11 cellular contexts compared by ENCODE assay signal in the genomic region with DNA sequence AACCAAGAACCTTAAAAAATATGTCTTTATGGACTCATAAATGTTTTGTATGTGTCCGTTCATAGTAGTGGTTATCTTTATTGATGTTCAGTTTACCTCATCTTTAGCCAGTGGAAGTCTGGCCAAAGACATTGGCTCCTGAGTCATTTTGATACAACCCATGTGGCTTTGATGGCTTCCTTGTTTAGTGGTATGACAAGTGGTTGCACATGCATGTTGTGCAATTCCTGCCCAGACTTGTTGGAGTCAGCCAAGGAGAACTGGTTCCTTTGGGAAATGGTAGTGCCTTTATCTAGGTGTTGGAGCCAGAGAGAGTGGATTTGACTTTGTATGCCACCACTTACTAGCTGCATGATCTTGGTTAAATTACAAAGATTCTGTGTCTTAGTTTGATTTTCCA.
DNase-seq lines count a peak whose midpoint lies in the region; ATAC-seq and TF ChIP-seq lines count a peak whose summit lies in the region.
"Had no signal": no experiment of that assay in that cellular context is flagged by ENCODE, and none has a peak within 500 bp of the region (broad histone marks: within the 10 kb centered on the region; RNA-seq: fewer than 3 reads in every experiment).

No MANE protein-coding gene starts in this region.

- H3K9me3 ChIP-seq in vagina = no peaks in the 10 kb centered on the region

- ATAC-seq in GM18858 (IDR thresholded peaks at IDR 0.05; ENCODE audit: unreplicated experiment) (peak; percentile 51), HG03378 (IDR thresholded peaks at IDR 0.05; ENCODE audit: unreplicated experiment) (peak; percentile 59), GM21576 (IDR thresholded peaks at IDR 0.05; ENCODE audit: unreplicated experiment) (no peak)
- ATAC-seq: naive thymus-derived CD4-positive, alpha-beta T cell had no signal

- H3K27ac ChIP-seq in vagina = no peak overlapping the region

- TF ChIP-seq POLR2A in vagina (IDR thresholded peaks at IDR 0.05) = no peak

- TF ChIP-seq CTCF in vagina (IDR thresholded peaks at IDR 0.05) = no peak

- H3K36me3 ChIP-seq in vagina = no peaks in the 10 kb centered on the region

- DNase-seq in amniotic epithelial cell (ENCODE audit: low read depth) (peak; percentile 69), myocyte (ENCODE audit: low read depth) (peak; percentile 44), vagina (ENCODE audit: extremely low spot score in 2 of 2) (no peak), hepatic stellate cell (ENCODE audit: low spot score) (no peak)
- DNase-seq: activated CD4-positive, alpha-beta T cell treated with anti-CD3 and anti-CD28 coated beads, Interleukin-2, amount 50 U/mL, for 4 hours; naive thymus-derived CD4-positive, alpha-beta T cell; stimulated activated CD4-positive, alpha-beta T cell treated with anti-CD3 and anti-CD28 coated beads, Interleukin-12 subunit alpha, Interleukin-12 subunit beta, amount 100 ng/mL, for 4 hours; stimulated activated naive CD4-positive, alpha-beta T cell had no signal

- H3K4me1 ChIP-seq in vagina = no peaks in the 10 kb centered on the region

- H3K4me3 ChIP-seq in vagina = no peak overlapping the region

- intact Hi-C loops in vagina (cut with DNase I) = no loop called here

- H3K27me3 ChIP-seq in vagina = no peaks in the 10 kb centered on the region

Comparison
In these comparisons a context has a peak if more than half of its experiments do, and no peak if none do; other contexts are left out.
1. DNase-seq: peak in amniotic epithelial cell (single experiment) and myocyte (single experiment); none in vagina (0 of 2) and hepatic stellate cell (single experiment).